Comparison of ENCODE assay signal across 2 cellular contexts in genomic region chr12:105831372-105831771, GRCh38.
TF ChIP-seq lines count a peak whose summit lies in the region.

No MANE protein-coding gene starts in this region.

TF ChIP-seq in GM23338, 12 proteins besides CTCF, POLR2A, EP300 and RAD21 (continued from another document):
- no peak for TF ChIP-seq ZNF462 (CRISPR knock-in tag; IDR thresholded peaks at IDR 0.05)
- TF ChIP-seq ZNF114 (CRISPR knock-in tag; IDR thresholded peaks at IDR 0.05): no peak
- no peak for TF ChIP-seq STAT1 (IDR thresholded peaks at IDR 0.05; ENCODE audit: unreplicated experiment)
- no peak for TF ChIP-seq REST (IDR thresholded peaks at IDR 0.05; ENCODE audit: unreplicated experiment)
- TF ChIP-seq EZH2 (IDR thresholded peaks at IDR 0.05; ENCODE audit: low read depth, unreplicated experiment): no peak

TF ChIP-seq in WTC11, 78 proteins besides CTCF, POLR2A, EP300 and RAD21 (continued from another document):
- TF ChIP-seq ZBTB43 (CRISPR knock-in tag; IDR thresholded peaks at IDR 0.05) (no peak), NFE2L1 (CRISPR knock-in tag; IDR thresholded peaks at IDR 0.05) (no peak), FOXJ3 (CRISPR knock-in tag; IDR thresholded peaks at IDR 0.05; ENCODE audit: borderline replicate concordance) (no peak), ZNF317 (CRISPR knock-in tag; IDR thresholded peaks at IDR 0.05; ENCODE audit: borderline replicate concordance, low read depth) (no peak), ATF6 (CRISPR knock-in tag; IDR thresholded peaks at IDR 0.05) (no peak), E2F1 (CRISPR knock-in tag; IDR thresholded peaks at IDR 0.05) (no peak), MYBL2 (CRISPR knock-in tag; IDR thresholded peaks at IDR 0.05) (no peak)
